In the genomic region with DNA sequence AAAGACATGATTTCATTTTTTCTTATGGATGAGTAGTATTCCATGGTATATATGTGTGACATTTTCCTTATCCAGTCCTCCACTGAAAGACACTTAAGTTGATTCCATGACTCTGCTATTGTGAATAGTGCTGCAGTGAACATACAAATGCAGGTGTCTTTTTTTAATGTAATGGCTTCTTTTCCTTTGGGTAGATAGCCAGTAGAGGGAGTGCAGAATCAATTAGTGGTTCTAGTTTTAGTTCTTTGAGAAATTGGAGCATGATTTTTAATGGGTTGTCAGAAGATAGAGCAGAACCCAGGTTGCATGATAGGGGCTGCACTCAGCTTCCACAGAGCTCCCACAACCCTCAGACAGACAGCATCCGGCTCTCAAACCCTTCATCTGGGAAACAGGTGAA, we compare ENCODE assay signal across 1 cellular context.
TF ChIP-seq lines count a peak whose summit lies in the region.

No MANE protein-coding gene starts in this region.

TF ChIP-seq in H1, 55 proteins besides CTCF, POLR2A, EP300 and RAD21 (continued from another document):
- TF ChIP-seq KDM1A (IDR thresholded peaks at IDR 0.05; ENCODE audit: borderline replicate concordance, low read length) (no peak), CHD2 (IDR thresholded peaks at IDR 0.05; ENCODE audit: low read length) (no peak), RFX5 (IDR thresholded peaks at IDR 0.05; ENCODE audit: borderline replicate concordance, low read depth, low read length) (no peak), KDM4A (IDR thresholded peaks at IDR 0.05; ENCODE audit: low read depth, low read length, severe bottlenecking) (no peak)
